In genomic region chr3:126083511-126083912, GRCh38 we compare ENCODE assay signal across 8 cellular contexts. TPM values are rescaled to one million over a fixed set of nuclear protein-coding genes. Genes with fewer than 3 reads are reported as not detected.
DNase-seq lines count a peak whose midpoint lies in the region; ATAC-seq, FAIRE-seq and TF ChIP-seq lines count a peak whose summit lies in the region.

No MANE protein-coding gene starts in this region.

- in situ Hi-C loops in K562 (cut with MboI): no loop called here

- TF ChIP-seq RAD21 in K562 (CRISPR knock-in tag; conservative IDR thresholded peaks at IDR 0.05 in 1 of 2, IDR thresholded peaks at IDR 0.05 in 1 of 2): no peak

- H3K4me3 ChIP-seq in Caco-2 (ENCODE audit: low read depth, low read length) (peak overlapping the region; percentile 73), K562 (peak overlapping the region; percentile 62)

- no peaks in the 10 kb centered on the region for H4K20me1 ChIP-seq in K562 (replicated peaks; ENCODE audit: control insufficient read depth, insufficient read depth, low read length)

- peaks cover 7% of the 10 kb centered on the region; the same call in 1 of the 2 replicates for H3K4me1 ChIP-seq in Caco-2
- peaks cover 10 to 17% of the 10 kb centered on the region in 2 experiments; a peak in 4 of 5 replicates for H3K4me1 ChIP-seq in K562 (replicated peaks in 1 of 2; ENCODE audit: control insufficient read depth in 2 of 2, insufficient read depth in 2 of 2, low read length in 2 of 2)

- peaks cover 15% of the 10 kb centered on the region for H3K4me1 Mint-ChIP-seq in Caco-2 (ENCODE audit: low read depth, unreplicated experiment)

- no peak for TF ChIP-seq CTCF in Caco-2 (IDR thresholded peaks at IDR 0.05; ENCODE audit: insufficient read depth in 1 of 2, low read depth in 1 of 2, low read length in 1 of 2, severe bottlenecking in 1 of 2, unreplicated experiment in 1 of 2)
- no peak for TF ChIP-seq CTCF in RWPE1 (conservative IDR thresholded peaks at IDR 0.05; ENCODE audit: low read depth)
- TF ChIP-seq CTCF in K562 (IDR thresholded peaks at IDR 0.05 in 2 of 3, conservative IDR thresholded peaks at IDR 0.05 in 1 of 3; ENCODE audit: insufficient read depth in 2 of 3, low read depth in 1 of 3, low read length in 3 of 3): no peak

- ATAC-seq in GM19395 (IDR thresholded peaks at IDR 0.05; ENCODE audit: unreplicated experiment): peak; percentile 56
- peak; percentile 47 for ATAC-seq in HG03460 (IDR thresholded peaks at IDR 0.05; ENCODE audit: unreplicated experiment)
- peak; percentile 72 for ATAC-seq in K562

- WGBS in K562 (ENCODE audit: insufficient coverage, low coverage, missing lambda C conversion rate): 0% methylated on average over 4 of the region's 30 CpGs

- peak overlapping the region; percentile 72 for H3K27ac Mint-ChIP-seq in Caco-2 (ENCODE audit: unreplicated experiment)

- no peak for TF ChIP-seq EP300 in K562 (IDR thresholded peaks at IDR 0.05; ENCODE audit: low read length)

- no peak for TF ChIP-seq POLR2A in K562 (conservative IDR thresholded peaks at IDR 0.05)

- H3K36me3 Mint-ChIP-seq in Caco-2 (ENCODE audit: insufficient read depth, unreplicated experiment): no peaks in the 10 kb centered on the region

- H3K27ac ChIP-seq in RWPE1 (peak overlapping the region; percentile 84), K562 (ENCODE audit: extremely low read depth, low read depth, low read length) (peak overlapping the region; percentile 77; the same call in 2 of the 3 replicates)

- H3K9me3 Mint-ChIP-seq in Caco-2 (ENCODE audit: unreplicated experiment): no peaks in the 10 kb centered on the region

- H3K36me3 ChIP-seq in Caco-2 (ENCODE audit: control insufficient read depth, insufficient read depth, low read length): no peaks in the 10 kb centered on the region
- no peaks in the 10 kb centered on the region for H3K36me3 ChIP-seq in K562 (ENCODE audit: control insufficient read depth, insufficient read depth, low read length)

- H3K9me3 ChIP-seq in Caco-2: peaks cover 20% of the 10 kb centered on the region
- no peaks in the 10 kb centered on the region for H3K9me3 ChIP-seq in K562 (replicated peaks; ENCODE audit: control insufficient read depth, insufficient read depth, low read depth, low read length)

- intact Hi-C loops in Caco-2 (cut with micrococcal nuclease; ENCODE audit: unreplicated experiment) (loop anchor here (10.0 kb wide), 1 partner anchor 169 kb away; no protein-coding TSS in a partner anchor), K562 (cut with micrococcal nuclease) (no loop called here)

- peaks cover 7% of the 10 kb centered on the region; the same call in 2 of the 3 replicates for H3K79me2 ChIP-seq in K562 (ENCODE audit: control insufficient read depth, insufficient read depth, low read length)

- peak overlapping the region; percentile 81 for H3K4me3 Mint-ChIP-seq in Caco-2 (ENCODE audit: unreplicated experiment)

- peak overlapping the region; percentile 78 for H3K4me2 ChIP-seq in K562 (ENCODE audit: insufficient read depth, low read length)

- BruUV-seq in Caco-2 (replicated peaks; lab: Mats Ljungman, UMichigan): no TSS peak
- no TSS peak for BruUV-seq in K562 (replicated peaks; lab: Mats Ljungman, UMichigan)

- DNase-seq in Caco-2 (peak; percentile 47 to 56), RWPE1 (ENCODE audit: low spot score) (peak; percentile 49), K562 (ENCODE audit: extremely low read depth in 1 of 4, low spot score in 3 of 4) (peak in 1 of 4 experiments; percentile 49), iris pigment epithelial cell (ENCODE audit: low read depth) (peak; percentile 31), middle frontal gyrus (ENCODE audit: extremely low spot score, low spot score) (no peak)
- peak; percentile 12 to 40 (median 27) for DNase-seq in stimulated activated CD4-positive, alpha-beta T cell treated with anti-CD3 and anti-CD28 coated beads, Interleukin-1b, Interleukin-23, amount 100 ng/mL, for 24 hours (ENCODE audit: low read depth in 4 of 4, low spot score in 1 of 4)

- peak overlapping the region; percentile 74 to 93 for H3K9ac ChIP-seq in K562 (ENCODE audit: insufficient read depth in 1 of 2, low read depth in 2 of 2, low read length in 2 of 2)

- no peaks in the 10 kb centered on the region for H3K9me1 ChIP-seq in K562 (ENCODE audit: control insufficient read depth, insufficient read depth, low read length)

- POLR2A ChIA-PET in Caco-2 (lab: Charles Lee) (interaction anchor here (0.6 to 0.7 kb wide), 2 partner anchors 187 to 315 kb away, joined by 7 to 17 read pairs; no protein-coding TSS in a partner anchor), RWPE1 (lab: Yijun Ruan, JAX; ENCODE audit: low non-redundant PET) (no interaction called here), K562 (lab: Yijun Ruan, JAX) (no interaction called here)

- H3K27me3 Mint-ChIP-seq in Caco-2 (ENCODE audit: insufficient read depth, unreplicated experiment): no peaks in the 10 kb centered on the region

- CTCF ChIA-PET in Caco-2 (lab: Charles Lee) (interaction anchor here (0.7 kb wide), 2 partner anchors 63 to 184 kb away, joined by 4 read pairs; no protein-coding TSS in a partner anchor), RWPE1 (lab: Yijun Ruan, JAX) (interaction anchor here (0.7 kb wide), 1 partner anchor 496 kb away, joined by 4 read pairs; no protein-coding TSS in a partner anchor), K562 (lab: Yijun Ruan, JAX; ENCODE audit: low intra/inter-chr PET ratio) (no interaction called here)

- no peak for FAIRE-seq in K562 (lab: Jason Lieb, UNC)

- H2AFZ ChIP-seq in K562 (ENCODE audit: low read depth, low read length): peak overlapping the region; percentile 72

- H3K27me3 ChIP-seq in Caco-2 (replicated peaks; ENCODE audit: control insufficient read depth, insufficient read depth, low read length) (no peaks in the 10 kb centered on the region), K562 (ENCODE audit: control insufficient read depth in 2 of 2, insufficient read depth in 2 of 2, low read length in 2 of 2) (no peaks in the 10 kb centered on the region)

TF ChIP-seq in K562, 482 proteins besides CTCF, POLR2A, EP300 and RAD21:
- TF ChIP-seq NRF1 (conservative IDR thresholded peaks at IDR 0.05 in 1 of 2, IDR thresholded peaks at IDR 0.05 in 1 of 2) (0 out of 4 replicates have a peak, but pooled peaks of 1 of the 2 experiments have one; percentile 8), MLLT1 (IDR thresholded peaks at IDR 0.05) (no peak), HMGN3 (IDR thresholded peaks at IDR 0.05; ENCODE audit: borderline replicate concordance, extremely low read depth, insufficient read length, low read depth, low read length) (peak; percentile 26), SP2 (IDR thresholded peaks at IDR 0.05; ENCODE audit: extremely low read depth, low read depth, low read length, poor library complexity, severe bottlenecking) (no peak), ZBTB7A (IDR thresholded peaks at IDR 0.05; ENCODE audit: borderline replicate concordance, control insufficient read depth, low read depth, low read length) (peak; percentile 8; the same call in 1 of the 2 replicates), SAFB (IDR thresholded peaks at IDR 0.05; ENCODE audit: borderline replicate concordance, low read depth, low read length) (peak; percentile 60; the same call in 1 of the 2 replicates), CREB1 (IDR thresholded peaks at IDR 0.05) (0 out of 2 replicates have a peak, but pooled peaks have one; percentile 0), CREB1 (CRISPR knock-in tag; IDR thresholded peaks at IDR 0.05) (no peak), E2F3 (CRISPR knock-in tag; IDR thresholded peaks at IDR 0.05) (no peak), ETV1 (tag; conservative IDR thresholded peaks at IDR 0.05; ENCODE audit: low read depth) (no peak)

RNA-seq across cellular contexts. Expression of gene SLC41A3, which starts 0.4 kb away (rescaled TPM):
- total RNA-seq in Caco-2 (2022): 38.0 and 41.3 TPM in 2 replicates
- 17.4 and 40.3 TPM in 2 replicates for total RNA-seq in K562 (2011; cell fraction: chromatin; rRNA removed; ENCODE audit: low replicate concordance)
- total RNA-seq in K562 (2011; cell fraction: nucleolus; rRNA removed): 46.7 and 46.8 TPM in 2 replicates
- 33.0 and 34.9 TPM in 2 replicates for total RNA-seq in K562 (2011; cell fraction: nucleoplasm; rRNA removed)
- 11.2 and 22.0 TPM in 2 replicates for total RNA-seq in K562 (2014; rRNA removed)
- total RNA-seq in K562 (2014; rRNA removed; fragmentation: Illumina TruSeq; extraction: Trizol): 7.1 and 7.7 TPM in 2 replicates
- 9.4 and 9.6 TPM in 2 replicates for total RNA-seq in K562 (2015; rRNA removed; fragmentation: Illumina TruSeq; extraction: Trizol)
- 18.1 and 18.9 TPM in 2 replicates for total RNA-seq in K562 (2021)
- polyA plus RNA-seq in K562 (2011; rRNA removed): 20.7 and 22.3 TPM in 2 replicates
- polyA plus RNA-seq in K562 (2011; cell fraction: cytosol; rRNA removed): 27.1 and 37.6 TPM in 2 replicates
- 43.8 and 91.5 TPM in 2 replicates for polyA plus RNA-seq in K562 (2011; cell fraction: nucleus; rRNA removed)
- 15.2 and 43.6 TPM in 2 replicates for polyA plus RNA-seq in K562 (2012)
- 15.4 and 19.1 TPM in 2 replicates for polyA plus RNA-seq in K562 (2014; fragmentation: Illumina TruSeq; extraction: Trizol)
- polyA plus RNA-seq in K562 (2014; fragmentation: Nextera tagmentation; extraction: Ambion mirVana): 1 to 10 TPM; 4.1 to 4.2 TPM
- 17.2 and 24.6 TPM in 2 replicates for polyA plus RNA-seq in K562 (2014; rRNA removed)
- polyA minus RNA-seq in K562 (2011; rRNA and poly(A)+ RNA removed): 11.5 and 14.0 TPM in 2 replicates
- polyA minus RNA-seq in K562 (2011; cell fraction: cytosol; rRNA and poly(A)+ RNA removed): 13.6 and 16.8 TPM in 2 replicates
- polyA minus RNA-seq in K562 (2011; cell fraction: nucleus; rRNA and poly(A)+ RNA removed): 9.8 and 14.7 TPM in 2 replicates
